In the genomic region with DNA sequence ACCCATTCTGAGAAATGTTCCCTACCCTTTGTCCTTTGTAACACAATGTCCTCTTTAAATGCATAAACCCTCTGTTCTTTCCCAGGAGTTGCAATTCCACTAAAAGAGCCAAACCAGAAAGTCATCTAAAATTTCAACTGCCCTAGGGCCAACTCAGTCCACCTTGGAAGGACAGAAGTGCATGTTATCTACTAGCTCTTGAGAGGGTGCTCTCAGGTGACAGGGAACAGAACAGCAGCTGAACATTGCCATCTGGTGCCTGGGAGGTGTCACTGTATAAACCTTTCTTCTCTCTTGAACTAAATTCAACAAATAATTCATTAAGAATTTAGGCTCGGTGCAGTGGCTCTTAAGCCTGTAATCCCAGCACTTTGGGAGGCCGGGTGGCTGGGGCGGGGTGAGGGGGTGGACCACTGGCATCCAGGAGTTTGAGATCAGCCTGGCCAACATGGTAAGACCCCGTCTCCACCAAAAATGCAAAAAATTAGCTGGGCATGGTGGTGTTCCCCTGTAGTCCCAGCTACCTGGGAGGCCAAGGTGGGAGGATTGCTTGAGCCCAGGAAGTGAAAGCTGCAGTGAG, we compare ENCODE assay signal across 8 cellular contexts. TPM values are rescaled to one million over a fixed set of nuclear protein-coding genes. Genes with fewer than 3 reads are reported as not detected.
DNase-seq lines count a peak whose midpoint lies in the region; ATAC-seq and TF ChIP-seq lines count a peak whose summit lies in the region.

No MANE protein-coding gene starts in this region.

- no peak overlapping the region for H3K4me3 ChIP-seq in mammary epithelial cell (replicated peaks in 1 of 3; ENCODE audit: insufficient read depth in 1 of 3, low read depth in 2 of 3, low read length in 3 of 3)
- H3K4me3 ChIP-seq in kidney epithelial cell (ENCODE audit: low read depth, low read length), result no peak overlapping the region

- intact Hi-C loops in mammary epithelial cell (cut with micrococcal nuclease), result loop anchor here (1.0 to 5.0 kb wide), 4 partner anchors 94 to 1386 kb away; no protein-coding TSS in a partner anchor

- peak; percentile 66 to 82 for TF ChIP-seq CTCF in mammary epithelial cell (conservative IDR thresholded peaks at IDR 0.05 in 1 of 2, IDR thresholded peaks at IDR 0.05 in 1 of 2; ENCODE audit: extremely low read depth in 1 of 2, insufficient read depth in 1 of 2, low read depth in 1 of 2, low read length in 2 of 2)
- TF ChIP-seq CTCF in kidney epithelial cell (IDR thresholded peaks at IDR 0.05; ENCODE audit: insufficient read depth, low read length, poor library complexity, severe bottlenecking), result peak; percentile 60

- H3K4me1 ChIP-seq in mammary epithelial cell (ENCODE audit: insufficient read depth, low read length), result no peaks in the 10 kb centered on the region

- H3K4me2 ChIP-seq in mammary epithelial cell (ENCODE audit: insufficient read depth, low read depth, low read length), result no peak overlapping the region

- H3K27me3 ChIP-seq in mammary epithelial cell (ENCODE audit: insufficient read depth, low read length) (no peaks in the 10 kb centered on the region), kidney epithelial cell (ENCODE audit: control insufficient read depth, insufficient read depth, low read length) (no peaks in the 10 kb centered on the region)

- no peak overlapping the region for H3K9ac ChIP-seq in mammary epithelial cell (ENCODE audit: insufficient read depth, low read length)

- no peaks in the 10 kb centered on the region for H3K79me2 ChIP-seq in mammary epithelial cell (ENCODE audit: insufficient read depth, low read length)

- in situ Hi-C loops in mammary epithelial cell (cut with MboI; ENCODE audit: low sequenced_read_pairs in 2 of 2), result loop anchor here (5.0 kb wide), 2 partner anchors 134 to 139 kb away; no protein-coding TSS in a partner anchor

- BruUV-seq in mammary epithelial cell (replicated peaks; lab: Mats Ljungman, UMichigan), result no TSS peak

- CTCF ChIA-PET in mammary epithelial cell (lab: Charles Lee; ENCODE audit: low non-redundant PET), result interaction anchor here (0.6 to 1.0 kb wide), 4 partner anchors 42 to 1387 kb away, joined by 3 to 11 read pairs (median 4); no protein-coding TSS in a partner anchor

- dilution Hi-C loops in mammary epithelial cell (cut with HindIII; ENCODE audit: low sequenced_read_pairs), result no loop called here

- ATAC-seq in GM18868 (IDR thresholded peaks at IDR 0.05; ENCODE audit: unreplicated experiment) (peak; percentile 86), GM18505 (IDR thresholded peaks at IDR 0.05; ENCODE audit: unreplicated experiment) (no peak)

- DNase-seq in AML-193 (lab: John Stamatoyannopoulos, UW) (peak; percentile 22 to 56), NCI-H1092 (lab: John Stamatoyannopoulos, UW) (peak; percentile 57), T-helper 9 cell (peak; percentile 31), mammary epithelial cell (peak; percentile 53), kidney epithelial cell (ENCODE audit: low read depth) (no peak)
- DNase-seq in stimulated activated CD8-positive, alpha-beta memory T cell treated with anti-CD3 and anti-CD28 coated beads, Interleukin-12 subunit alpha, Interleukin-12 subunit beta, amount 100 ng/mL, for 4 hours (ENCODE audit: low read depth), result peak; percentile 26

- no peak for TF ChIP-seq POLR2A in GM18505 (IDR thresholded peaks at IDR 0.05; ENCODE audit: borderline replicate concordance, extremely low read depth, insufficient read depth, insufficient read length)

- H3K27ac ChIP-seq in mammary epithelial cell (ENCODE audit: insufficient read depth, low read depth, low read length), result no peak overlapping the region

- H3K36me3 ChIP-seq in mammary epithelial cell (ENCODE audit: insufficient read depth, low read length) (no peaks in the 10 kb centered on the region), kidney epithelial cell (ENCODE audit: control insufficient read depth, insufficient read depth, low read length) (no peaks in the 10 kb centered on the region)

- H3K9me3 ChIP-seq in mammary epithelial cell (replicated peaks; ENCODE audit: insufficient read depth, low read length), result no peaks in the 10 kb centered on the region

- H2AFZ ChIP-seq in mammary epithelial cell (ENCODE audit: low read depth, low read length), result peak overlapping the region; percentile 53

- no CpG with 5 or more reads among the region's 4 CpGs for WGBS in mammary epithelial cell (ENCODE audit: low coverage, missing lambda C conversion rate)

- H4K20me1 ChIP-seq in mammary epithelial cell (ENCODE audit: insufficient read depth, low read length), result no peaks in the 10 kb centered on the region

RNA-seq across cellular contexts. Expression of a gene that starts 10.3 kb away (rescaled TPM):
- 10 to 100 TPM; 25.9 to 86.0 TPM for total RNA-seq in mammary epithelial cell
- 15.3 TPM for polyA plus RNA-seq in mammary epithelial cell
- polyA minus RNA-seq in mammary epithelial cell, result 32.9 TPM
- total RNA-seq in kidney epithelial cell, result 83.9 and 86.3 TPM in 2 replicates
